29 cellular contexts compared by ENCODE assay signal in genomic region chr6:120564779-120565178, GRCh38.
"Had no signal": no experiment of that assay in that cellular context is flagged by ENCODE, and none has a peak within 500 bp of the region (broad histone marks: within the 10 kb centered on the region; RNA-seq: fewer than 3 reads in every experiment).

No MANE protein-coding gene starts in this region.

- ATAC-seq: effector memory CD8-positive, alpha-beta T cell; esophagus mucosa; foreskin keratinocyte; gastrocnemius medialis; gastroesophageal sphincter; heart left ventricle; heart right ventricle had no signal

- H3K9me3 ChIP-seq: colonic mucosa, esophagus muscularis mucosa, esophagus squamous epithelium, gastrocnemius medialis, gastroesophageal sphincter had no signal

- H3K27me3 Mint-ChIP-seq: dendritic cell treated with granulocyte-macrophage colony-stimulating factor and Interleukin-4, amounts not matched to agents 40 ng/mL and 50 ng/mL, for 4 days; effector memory CD8-positive, alpha-beta T cell had no signal

- FAIRE-seq: endometrium, endothelial cell of umbilical vein, frontal cortex had no signal

- H3K4me3 Mint-ChIP-seq: dendritic cell treated with granulocyte-macrophage colony-stimulating factor and Interleukin-4, amounts not matched to agents 40 ng/mL and 50 ng/mL, for 4 days; effector memory CD8-positive, alpha-beta T cell; endodermal cell had no signal

- H3K9me3 Mint-ChIP-seq: endodermal cell had no signal

- H2AFZ ChIP-seq: hepatocyte had no signal

- H3K4me3 ChIP-seq: colonic mucosa, coronary artery, dorsolateral prefrontal cortex, esophagus muscularis mucosa, esophagus squamous epithelium, gastrocnemius medialis, gastroesophageal sphincter, heart left ventricle, heart right ventricle, hepatocyte had no signal

- H3K4me1 Mint-ChIP-seq: endodermal cell had no signal

- H3K27ac Mint-ChIP-seq: dendritic cell treated with granulocyte-macrophage colony-stimulating factor and Interleukin-4, amounts not matched to agents 40 ng/mL and 50 ng/mL, for 4 days; effector memory CD8-positive, alpha-beta T cell; endodermal cell had no signal

- H3K27me3 ChIP-seq: colonic mucosa, esophagus muscularis mucosa, esophagus squamous epithelium, foreskin keratinocyte, gastrocnemius medialis, gastroesophageal sphincter, heart left ventricle, heart right ventricle, hepatocyte had no signal

- H3K79me2 ChIP-seq: hepatocyte had no signal

- H3K27ac ChIP-seq: colonic mucosa, coronary artery, dorsolateral prefrontal cortex, epithelial cell of prostate, esophagus muscularis mucosa, esophagus squamous epithelium, foreskin keratinocyte, gastrocnemius medialis, gastroesophageal sphincter, heart left ventricle, heart right ventricle, hepatocyte had no signal

- DNase-seq: colonic mucosa; cortex of kidney; dermis blood vessel endothelial cell; dorsolateral prefrontal cortex; effector CD4-positive, alpha-beta T cell; effector CD8-positive, alpha-beta T cell; effector memory CD4-positive, alpha-beta T cell; effector memory CD8-positive, alpha-beta T cell; endodermal cell; erythroblast; esophagus squamous epithelium; foreskin fibroblast; foreskin keratinocyte; foreskin melanocyte; gastrocnemius medialis; glutamatergic neuron; head of caudate nucleus; heart left ventricle; heart right ventricle had no signal

- H3K36me3 ChIP-seq: colonic mucosa, esophagus muscularis mucosa, esophagus squamous epithelium, gastrocnemius medialis, gastroesophageal sphincter, heart left ventricle, heart right ventricle had no signal

- H3K4me1 ChIP-seq: colonic mucosa, esophagus muscularis mucosa, esophagus squamous epithelium, foreskin keratinocyte, gastrocnemius medialis, gastroesophageal sphincter, heart left ventricle, heart right ventricle had no signal

- H3K4me2 ChIP-seq: hepatocyte had no signal
